30 cellular contexts compared by ENCODE assay signal in the genomic region with DNA sequence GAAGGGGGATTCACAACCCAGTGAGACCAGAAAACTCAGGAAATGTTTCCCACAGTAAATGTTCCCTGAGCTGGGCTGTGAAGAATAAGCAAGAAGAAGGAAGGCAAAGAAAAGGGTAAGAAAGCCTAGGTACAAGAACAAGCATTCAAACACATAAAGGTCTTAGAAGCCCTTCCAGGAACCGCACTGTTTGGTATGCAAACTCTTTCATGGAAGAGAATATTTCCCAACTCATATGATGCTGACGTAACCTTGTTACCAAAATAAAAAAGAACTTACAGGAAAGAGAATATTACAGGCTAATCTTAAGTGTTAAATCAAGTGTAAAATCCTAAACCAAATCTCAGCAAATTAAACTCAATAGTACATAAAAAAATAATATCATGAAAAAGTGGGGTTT. TPM values are rescaled to one million over a fixed set of nuclear protein-coding genes. Genes with fewer than 3 reads are reported as not detected.
"Had no signal": no experiment of that assay in that cellular context is flagged by ENCODE, and none has a peak within 500 bp of the region (broad histone marks: within the 10 kb centered on the region; RNA-seq: fewer than 3 reads in every experiment).

No MANE protein-coding gene starts in this region.

- H3K27ac ChIP-seq: body of pancreas, colonic mucosa, gastroesophageal sphincter, right lobe of liver, thoracic aorta, vagina, VCaP had no signal

- H3K36me3 ChIP-seq: colonic mucosa had no signal

- ATAC-seq: activated naive CD4-positive, alpha-beta T cell treated with anti-CD3 and anti-CD28 coated beads, Interleukin-2, amount 50 U/mL, for 72 hours; activated T-cell treated with anti-CD3 and anti-CD28 coated beads, Interleukin-2, amount 50 U/mL, for 72 hours; body of pancreas; gastroesophageal sphincter; left colon; naive thymus-derived CD4-positive, alpha-beta T cell; right lobe of liver; stimulated activated effector memory CD8-positive, alpha-beta T cell treated with anti-CD3 and anti-CD28 coated beads, Interleukin-12 subunit alpha, Interleukin-12 subunit beta, amount 100 ng/mL, for 72 hours had no signal

- FAIRE-seq: TTC549 had no signal

- H3K4me3 ChIP-seq: body of pancreas, colonic mucosa, gastroesophageal sphincter, right lobe of liver, thoracic aorta, vagina had no signal

- H3K27me3 ChIP-seq: body of pancreas, colonic mucosa, gastroesophageal sphincter, right lobe of liver, vagina had no signal

- H3K27ac Mint-ChIP-seq: activated naive CD4-positive, alpha-beta T cell treated with anti-CD3 and anti-CD28 coated beads, Interleukin-2, amount 50 U/mL, for 72 hours; activated T-cell treated with anti-CD3 and anti-CD28 coated beads, Interleukin-2, amount 50 U/mL, for 72 hours; memory B cell; stimulated activated effector memory CD8-positive, alpha-beta T cell treated with anti-CD3 and anti-CD28 coated beads, Interleukin-12 subunit alpha, Interleukin-12 subunit beta, amount 100 ng/mL, for 72 hours; stimulated activated naive CD8-positive, alpha-beta T cell treated with anti-CD3 and anti-CD28 coated beads, Interleukin-15, Interleukin-2, amounts not matched to agents 100 ng/mL and 50 ng/mL, for 24 hours; type B pancreatic cell had no signal

- H3K4me1 Mint-ChIP-seq: stimulated activated effector memory CD8-positive, alpha-beta T cell treated with anti-CD3 and anti-CD28 coated beads, Interleukin-12 subunit alpha, Interleukin-12 subunit beta, amount 100 ng/mL, for 72 hours had no signal

- H3K9me3 ChIP-seq: body of pancreas, colonic mucosa, gastroesophageal sphincter, right lobe of liver, thoracic aorta, vagina had no signal

- H3K27me3 Mint-ChIP-seq: memory B cell; naive thymus-derived CD4-positive, alpha-beta T cell; stimulated activated naive CD8-positive, alpha-beta T cell treated with anti-CD3 and anti-CD28 coated beads, Interleukin-15, Interleukin-2, amounts not matched to agents 100 ng/mL and 50 ng/mL, for 24 hours; type B pancreatic cell had no signal

- H3K4me1 ChIP-seq: body of pancreas, colonic mucosa, gastroesophageal sphincter, right lobe of liver, vagina had no signal

- DNase-seq: activated CD4-positive, alpha-beta T cell treated with anti-CD3 and anti-CD28 coated beads for 4 hours; activated CD4-positive, alpha-beta T cell treated with anti-CD3 and anti-CD28 coated beads, Interleukin-2, amount 50 U/mL, for 4 hours; activated naive CD4-positive, alpha-beta T cell; activated T-cell treated with anti-CD3 and anti-CD28 coated beads for 4 hours; activated T-cell treated with anti-CD3 and anti-CD28 coated beads, Interleukin-2, amount 50 U/mL, for 72 hours; anterior cingulate cortex; body of pancreas; colonic mucosa; effector memory CD4-positive, alpha-beta T cell; head of caudate nucleus; hippocampal formation; kidney; left colon; midbrain; naive thymus-derived CD4-positive, alpha-beta T cell; posterior cingulate gyrus; right lobe of liver; stimulated activated CD4-positive, alpha-beta T cell treated with anti-CD3 and anti-CD28 coated beads, Interleukin-4, amount 100 ng/mL, for 24 hours; T-helper 9 cell had no signal

- H3K4me3 Mint-ChIP-seq: activated T-cell treated with anti-CD3 and anti-CD28 coated beads, Interleukin-2, amount 50 U/mL, for 72 hours; memory B cell; naive thymus-derived CD4-positive, alpha-beta T cell; stimulated activated effector memory CD8-positive, alpha-beta T cell treated with anti-CD3 and anti-CD28 coated beads, Interleukin-12 subunit alpha, Interleukin-12 subunit beta, amount 100 ng/mL, for 72 hours; stimulated activated naive CD8-positive, alpha-beta T cell treated with anti-CD3 and anti-CD28 coated beads, Interleukin-15, Interleukin-2, amounts not matched to agents 100 ng/mL and 50 ng/mL, for 24 hours; type B pancreatic cell had no signal

- H3K9me3 Mint-ChIP-seq: type B pancreatic cell had no signal

RNA-seq across cellular contexts. Expression of a gene that starts 42.1 kb away (rescaled TPM):
- total RNA-seq: epithelial cell of proximal tubule had no signal
- polyA plus RNA-seq: naive thymus-derived CD4-positive, alpha-beta T cell had no signal
